In the genomic region with DNA sequence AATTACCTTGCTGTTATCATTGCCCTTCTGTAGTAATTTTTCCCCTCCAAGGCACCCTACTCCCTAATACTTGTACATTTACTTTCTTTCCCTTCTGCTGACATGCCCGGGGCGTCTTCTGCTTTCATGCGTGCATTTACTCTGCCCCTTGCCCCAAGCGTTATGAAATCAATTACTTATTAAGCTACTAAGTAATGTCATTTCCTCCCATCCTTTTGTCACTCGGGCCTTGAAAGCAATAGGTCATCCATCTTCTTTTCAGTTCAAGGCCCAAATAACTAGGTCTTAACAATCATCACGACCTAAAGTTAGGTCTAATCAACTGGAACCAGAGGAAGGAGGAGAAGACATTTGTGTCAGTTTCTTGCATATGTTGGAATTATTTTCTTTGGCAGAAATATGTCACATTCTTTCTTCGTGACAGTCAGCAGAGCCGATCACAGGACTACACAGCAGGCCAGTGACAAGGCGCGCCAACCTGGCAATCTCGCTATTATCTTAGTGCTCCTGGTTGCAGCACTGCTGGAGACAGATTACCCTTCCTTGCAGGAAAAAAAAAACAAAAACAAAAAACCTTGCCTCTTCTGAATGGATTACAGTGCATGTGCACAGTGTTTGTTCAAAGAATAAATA, we compare ENCODE assay signal across 21 cellular contexts.
DNase-seq lines count a peak whose midpoint lies in the region; ATAC-seq, FAIRE-seq and TF ChIP-seq lines count a peak whose summit lies in the region.
"Had no signal": no experiment of that assay in that cellular context is flagged by ENCODE, and none has a peak within 500 bp of the region (broad histone marks: within the 10 kb centered on the region; RNA-seq: fewer than 3 reads in every experiment).

No MANE protein-coding gene starts in this region.

- no peak overlapping the region for H3K4me3 ChIP-seq in A549
- H3K4me3 ChIP-seq in SK-N-SH (ENCODE audit: low read depth in 2 of 2, low read length in 1 of 2) = no peak overlapping the region
- no peak overlapping the region for H3K4me3 ChIP-seq in colonic mucosa
- H3K4me3 ChIP-seq: adrenal gland; BLaER1 treated with 17β-estradiol and CSF1 and Interleukin-3, amounts not matched to agents 10 nM and 100 nM; cardiac muscle cell; esophagus squamous epithelium; psoas muscle had no signal

- H3K79me2 ChIP-seq in SK-N-SH (ENCODE audit: insufficient read depth) = no peaks in the 10 kb centered on the region

- no peak overlapping the region for H3K4me3 Mint-ChIP-seq in endothelial cell (ENCODE audit: unreplicated experiment)
- H3K4me3 Mint-ChIP-seq: memory B cell had no signal

- H2AFZ ChIP-seq in SK-N-SH (ENCODE audit: low read depth) = no peak overlapping the region

- ATAC-seq in A549 (no peak), HG02678 (IDR thresholded peaks at IDR 0.05; ENCODE audit: unreplicated experiment) (peak; percentile 61), left lobe of liver (peak; percentile 64), GM18870 (IDR thresholded peaks at IDR 0.05; ENCODE audit: unreplicated experiment) (no peak)
- ATAC-seq: psoas muscle had no signal

- H3K9ac ChIP-seq in SK-N-SH (no peak overlapping the region), colonic mucosa (ENCODE audit: low read depth in 2 of 2, low read length in 2 of 2) (no peak overlapping the region)
- H3K9ac ChIP-seq: BLaER1 treated with 17β-estradiol and CSF1 and Interleukin-3, amounts not matched to agents 10 nM and 100 nM had no signal

- H3K4me1 Mint-ChIP-seq in endothelial cell (ENCODE audit: unreplicated experiment) = no peaks in the 10 kb centered on the region

- 0 out of 3 replicates have a peak overlapping the region, but pooled peaks have one; percentile 21 for H3K4me2 ChIP-seq in A549
- no peak overlapping the region for H3K4me2 ChIP-seq in SK-N-SH
- H3K4me2 ChIP-seq: BLaER1 treated with 17β-estradiol and CSF1 and Interleukin-3, amounts not matched to agents 10 nM and 100 nM had no signal

- 33% methylated on average over 11 of the region's 11 CpGs for WGBS in A549 (ENCODE audit: missing lambda C conversion rate)
- 51% methylated on average over 11 of the region's 11 CpGs for WGBS in SK-N-SH (ENCODE audit: low lambda C conversion rate)

- H3K27me3 ChIP-seq in SK-N-SH (ENCODE audit: insufficient read depth) = no peaks in the 10 kb centered on the region
- H3K27me3 ChIP-seq in colonic mucosa = no peaks in the 10 kb centered on the region
- H3K27me3 ChIP-seq: adrenal gland; BLaER1 treated with 17β-estradiol and CSF1 and Interleukin-3, amounts not matched to agents 10 nM and 100 nM; cardiac muscle cell; esophagus squamous epithelium had no signal

- H3F3A ChIP-seq in SK-N-SH (replicated peaks; ENCODE audit: insufficient read depth) = no peaks in the 10 kb centered on the region

- intact Hi-C loops in colonic mucosa (cut with DNase I) = no loop called here

- no peak overlapping the region for H3K27ac Mint-ChIP-seq in endothelial cell (ENCODE audit: unreplicated experiment)
- H3K27ac Mint-ChIP-seq: memory B cell had no signal

- H3K9me3 ChIP-seq in A549 = no peaks in the 10 kb centered on the region
- H3K9me3 ChIP-seq in SK-N-SH = no peaks in the 10 kb centered on the region
- no peaks in the 10 kb centered on the region for H3K9me3 ChIP-seq in colonic mucosa
- H3K9me3 ChIP-seq: adrenal gland; BLaER1 treated with 17β-estradiol and CSF1 and Interleukin-3, amounts not matched to agents 10 nM and 100 nM; esophagus squamous epithelium; psoas muscle had no signal

- no peak for TF ChIP-seq POLR2A in A549 (IDR thresholded peaks at IDR 0.05; ENCODE audit: low read length)

- DNase-seq in A549 (ENCODE audit: low read depth in 1 of 2, low spot score in 1 of 2) (peak in 1 of 2 experiments; percentile 4), SK-N-SH (peak; percentile 14), left lobe of liver (ENCODE audit: low spot score) (no peak), GOT3 (lab: John Stamatoyannopoulos, UW) (no peak), colonic mucosa (no peak), endothelial cell (ENCODE audit: low spot score) (no peak)
- DNase-seq: activated CD4-positive, alpha-beta T cell treated with anti-CD3 and anti-CD28 coated beads for 4 hours; activated gamma-delta T cell; adrenal gland; esophagus squamous epithelium; HCEC 1CT; Kasumi-1; NCI-H2171; psoas muscle; stimulated activated CD4-positive, alpha-beta T cell treated with anti-CD3 and anti-CD28 coated beads, Interleukin-12 subunit alpha, Interleukin-12 subunit beta, amount 100 ng/mL, for 4 hours had no signal

- no peak for FAIRE-seq in A549 (lab: Jason Lieb, UNC)

- TF ChIP-seq EP300 in A549 (IDR thresholded peaks at IDR 0.05) (no peak), SK-N-SH (IDR thresholded peaks at IDR 0.05; ENCODE audit: borderline replicate concordance in 1 of 2, low read depth in 1 of 2, low read length in 1 of 2) (no peak)

- H3K9me3 Mint-ChIP-seq in endothelial cell (ENCODE audit: unreplicated experiment) = no peaks in the 10 kb centered on the region
- H3K9me3 Mint-ChIP-seq: memory B cell had no signal

- H3K27me3 Mint-ChIP-seq in endothelial cell (ENCODE audit: unreplicated experiment) = no peaks in the 10 kb centered on the region
- H3K27me3 Mint-ChIP-seq: memory B cell had no signal

- TF ChIP-seq RAD21 in A549 (conservative IDR thresholded peaks at IDR 0.05 in 1 of 2, IDR thresholded peaks at IDR 0.05 in 1 of 2) = no peak
- TF ChIP-seq RAD21 in SK-N-SH (IDR thresholded peaks at IDR 0.05; ENCODE audit: low read length) = no peak

- CTCF ChIA-PET in A549 (lab: Yijun Ruan, JAX) = no interaction called here
- CTCF ChIA-PET in SK-N-SH (lab: Yijun Ruan, JAX) = interaction anchor here (0.7 kb wide), 1 partner anchor 9 kb away, joined by 4 read pairs; no protein-coding TSS in a partner anchor

- TF ChIP-seq CTCF in A549 (IDR thresholded peaks at IDR 0.05) (no peak), SK-N-SH (IDR thresholded peaks at IDR 0.05) (no peak), colonic mucosa (IDR thresholded peaks at IDR 0.05) (no peak), endothelial cell (IDR thresholded peaks at IDR 0.05; ENCODE audit: unreplicated experiment) (no peak)

- no peaks in the 10 kb centered on the region for H3K36me3 ChIP-seq in SK-N-SH (replicated peaks in 1 of 2; ENCODE audit: control insufficient read depth in 1 of 2, insufficient read depth in 2 of 2, low read length in 1 of 2)
- H3K36me3 ChIP-seq in colonic mucosa = no peaks in the 10 kb centered on the region
- H3K36me3 ChIP-seq: adrenal gland; BLaER1 treated with 17β-estradiol and CSF1 and Interleukin-3, amounts not matched to agents 10 nM and 100 nM; cardiac muscle cell; esophagus squamous epithelium had no signal

- no peaks in the 10 kb centered on the region for H3K36me3 Mint-ChIP-seq in endothelial cell (ENCODE audit: low read depth, unreplicated experiment)
- H3K36me3 Mint-ChIP-seq: memory B cell had no signal

- 0 out of 3 replicates have a peak, but pooled peaks cover 3% of the 10 kb centered on the region for H3K4me1 ChIP-seq in A549
- H3K4me1 ChIP-seq in SK-N-SH (ENCODE audit: control insufficient read depth in 1 of 2, insufficient read depth in 2 of 2, low read depth in 1 of 2, low read length in 1 of 2) = peaks cover 0 to 29% of the 10 kb centered on the region in 2 experiments; a peak in 2 of 4 replicates
- H3K4me1 ChIP-seq in colonic mucosa = no peaks in the 10 kb centered on the region
- H3K4me1 ChIP-seq: adrenal gland; BLaER1 treated with 17β-estradiol and CSF1 and Interleukin-3, amounts not matched to agents 10 nM and 100 nM; esophagus squamous epithelium; psoas muscle had no signal

- no peaks in the 10 kb centered on the region for H4K20me1 ChIP-seq in SK-N-SH (ENCODE audit: insufficient read depth)
- H4K20me1 ChIP-seq: BLaER1 treated with 17β-estradiol and CSF1 and Interleukin-3, amounts not matched to agents 10 nM and 100 nM had no signal

- no peak overlapping the region for H3K27ac ChIP-seq in A549
- H3K27ac ChIP-seq in SK-N-SH (ENCODE audit: low read depth in 2 of 2, low read length in 1 of 2) = peak overlapping the region in 1 of 2 experiments; percentile 18; a peak in 2 of 4 replicates
- no peak overlapping the region for H3K27ac ChIP-seq in colonic mucosa
- H3K27ac ChIP-seq: 22Rv1; adrenal gland; BLaER1 treated with 17β-estradiol and CSF1 and Interleukin-3, amounts not matched to agents 10 nM and 100 nM; cardiac muscle cell; esophagus squamous epithelium; psoas muscle had no signal

- POLR2A ChIA-PET in A549 (lab: Yijun Ruan, JAX) (no interaction called here), SK-N-SH (lab: Yijun Ruan, JAX) (no interaction called here)

- H3K9me2 ChIP-seq in SK-N-SH = no peaks in the 10 kb centered on the region

TF ChIP-seq in A549, 52 proteins besides CTCF, POLR2A, EP300 and RAD21 (continues in another document):
- TF ChIP-seq, protein P1, sequence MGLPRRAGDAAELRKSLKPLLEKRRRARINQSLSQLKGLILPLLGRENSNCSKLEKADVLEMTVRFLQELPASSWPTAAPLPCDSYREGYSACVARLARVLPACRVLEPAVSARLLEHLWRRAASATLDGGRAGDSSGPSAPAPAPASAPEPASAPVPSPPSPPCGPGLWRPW (IDR thresholded peaks at IDR 0.05) = no peak
- no peak for TF ChIP-seq ZSCAN20 (CRISPR knock-in tag; IDR thresholded peaks at IDR 0.05)
- no peak for TF ChIP-seq CHD2 (IDR thresholded peaks at IDR 0.05; ENCODE audit: low read length, partially characterized antibody)
- TF ChIP-seq RCOR1 (IDR thresholded peaks at IDR 0.05; ENCODE audit: low read depth, low read length) = no peak
- TF ChIP-seq TFCP2L1 (CRISPR knock-in tag; IDR thresholded peaks at IDR 0.05) = no peak
- no peak for TF ChIP-seq RARB (CRISPR knock-in tag; IDR thresholded peaks at IDR 0.05)
- no peak for TF ChIP-seq ZFP36 (IDR thresholded peaks at IDR 0.05; ENCODE audit: borderline replicate concordance, partially characterized antibody)
- TF ChIP-seq POLR2AphosphoS2 (conservative IDR thresholded peaks at IDR 0.05; ENCODE audit: low read length) = no peak
- TF ChIP-seq GATA3 (IDR thresholded peaks at IDR 0.05; ENCODE audit: borderline replicate concordance) = no peak

TF ChIP-seq in SK-N-SH, 30 proteins besides CTCF, POLR2A, EP300 and RAD21:
- TF ChIP-seq, protein P2, sequence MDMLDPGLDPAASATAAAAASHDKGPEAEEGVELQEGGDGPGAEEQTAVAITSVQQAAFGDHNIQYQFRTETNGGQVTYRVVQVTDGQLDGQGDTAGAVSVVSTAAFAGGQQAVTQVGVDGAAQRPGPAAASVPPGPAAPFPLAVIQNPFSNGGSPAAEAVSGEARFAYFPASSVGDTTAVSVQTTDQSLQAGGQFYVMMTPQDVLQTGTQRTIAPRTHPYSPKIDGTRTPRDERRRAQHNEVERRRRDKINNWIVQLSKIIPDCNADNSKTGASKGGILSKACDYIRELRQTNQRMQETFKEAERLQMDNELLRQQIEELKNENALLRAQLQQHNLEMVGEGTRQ (IDR thresholded peaks at IDR 0.05; ENCODE audit: borderline replicate concordance, low read depth, low read length) = no peak
- TF ChIP-seq CHD2 (IDR thresholded peaks at IDR 0.05; ENCODE audit: low read length, partially characterized antibody) (no peak), MEF2A (IDR thresholded peaks at IDR 0.05; ENCODE audit: borderline replicate concordance, low read depth) (no peak), FOXJ3 (CRISPR knock-in tag; IDR thresholded peaks at IDR 0.05) (no peak), GATA2 (CRISPR knock-in tag; IDR thresholded peaks at IDR 0.05) (peak; percentile 56), RFX5 (IDR thresholded peaks at IDR 0.05; ENCODE audit: low read length) (no peak), RXRA (IDR thresholded peaks at IDR 0.05; ENCODE audit: borderline replicate concordance, low read depth) (no peak)

Comparison
In these comparisons a context has a peak if more than half of its experiments do, and no peak if none do; other contexts are left out.
1. ATAC-seq: peak in HG02678 (single experiment) and left lobe of liver (single experiment); none in A549 (0 of 2) and GM18870 (single experiment).